Comparison of ENCODE assay signal across 18 cellular contexts in genomic region chr10:132493756-132494290, GRCh38. TPM values are rescaled to one million over a fixed set of nuclear protein-coding genes. Genes with fewer than 3 reads are reported as not detected.
A peak's percentile ranks its signal among the peaks of the same experiment; 100 is the strongest.
DNase-seq lines count a peak whose midpoint lies in the region; ATAC-seq and TF ChIP-seq lines count a peak whose summit lies in the region.
"Had no signal": no experiment of that assay in that cellular context is flagged by ENCODE, and none has a peak within 500 bp of the region (broad histone marks: within the 10 kb centered on the region; RNA-seq: fewer than 3 reads in every experiment).

No MANE protein-coding gene starts in this region.

- no peaks in the 10 kb centered on the region for H3K9me3 Mint-ChIP-seq in activated T-cell treated with anti-CD3 and anti-CD28 coated beads, Interleukin-2, amount 50 U/mL, for 24 hours
- no peaks in the 10 kb centered on the region for H3K9me3 Mint-ChIP-seq in activated T-cell treated with anti-CD3 and anti-CD28 coated beads, Interleukin-2, amount 50 U/mL, for 72 hours
- H3K9me3 Mint-ChIP-seq in glutamatergic neuron (ENCODE audit: unreplicated experiment) (peaks cover 3% of the 10 kb centered on the region), nephron (no peaks in the 10 kb centered on the region)

- TF ChIP-seq POLR2A in upper lobe of left lung (IDR thresholded peaks at IDR 0.05) = no peak

- H3K27ac Mint-ChIP-seq in activated T-cell treated with anti-CD3 and anti-CD28 coated beads, Interleukin-2, amount 50 U/mL, for 24 hours = no peak overlapping the region
- H3K27ac Mint-ChIP-seq in activated T-cell treated with anti-CD3 and anti-CD28 coated beads, Interleukin-2, amount 50 U/mL, for 72 hours = no peak overlapping the region
- H3K27ac Mint-ChIP-seq in glutamatergic neuron (ENCODE audit: unreplicated experiment) (peak overlapping the region; percentile 2), nephron (peak overlapping the region in 2 of 3 experiments; percentile 68 to 93)

- ATAC-seq in activated T-cell treated with anti-CD3 and anti-CD28 coated beads, Interleukin-2, amount 50 U/mL, for 72 hours (replicated peaks in 1 of 2) = no peak
- ATAC-seq in upper lobe of left lung (ENCODE audit: low FRiP score in 2 of 2) = no peak
- ATAC-seq: HepG2 had no signal

- no peaks in the 10 kb centered on the region for H3K27me3 Mint-ChIP-seq in activated T-cell treated with anti-CD3 and anti-CD28 coated beads, Interleukin-2, amount 50 U/mL, for 24 hours
- no peaks in the 10 kb centered on the region for H3K27me3 Mint-ChIP-seq in activated T-cell treated with anti-CD3 and anti-CD28 coated beads, Interleukin-2, amount 50 U/mL, for 72 hours (ENCODE audit: low read depth)
- H3K27me3 Mint-ChIP-seq in glutamatergic neuron (ENCODE audit: unreplicated experiment) = peaks cover 7% of the 10 kb centered on the region
- H3K27me3 Mint-ChIP-seq in nephron (ENCODE audit: low read depth) = peaks cover 15% of the 10 kb centered on the region

- WGBS in upper lobe of left lung, 2 donors = 82 to 91% methylated on average over 16 of the region's 16 CpGs

- no peaks in the 10 kb centered on the region for H3K36me3 Mint-ChIP-seq in activated T-cell treated with anti-CD3 and anti-CD28 coated beads, Interleukin-2, amount 50 U/mL, for 24 hours (ENCODE audit: low read depth)
- H3K36me3 Mint-ChIP-seq in activated T-cell treated with anti-CD3 and anti-CD28 coated beads, Interleukin-2, amount 50 U/mL, for 72 hours (ENCODE audit: insufficient read depth in 2 of 2) = no peaks in the 10 kb centered on the region
- no peaks in the 10 kb centered on the region for H3K36me3 Mint-ChIP-seq in glutamatergic neuron (ENCODE audit: unreplicated experiment)
- H3K36me3 Mint-ChIP-seq in nephron (ENCODE audit: low read depth) = no peaks in the 10 kb centered on the region

- no peak overlapping the region for H3K4me3 ChIP-seq in upper lobe of left lung
- H3K4me3 ChIP-seq: BLaER1 treated with 17β-estradiol and CSF1 and Interleukin-3, amounts not matched to agents 10 nM and 100 nM; HAP-1; MG63; Peyer's patch had no signal

- H3K4me1 ChIP-seq in upper lobe of left lung = peaks cover 9 to 25% (median 12%) of the 10 kb centered on the region in 4 donors
- H3K4me1 ChIP-seq: HAP-1, Peyer's patch had no signal

- no peaks in the 10 kb centered on the region for H3K4me1 Mint-ChIP-seq in activated T-cell treated with anti-CD3 and anti-CD28 coated beads, Interleukin-2, amount 50 U/mL, for 24 hours (ENCODE audit: low read depth)
- H3K4me1 Mint-ChIP-seq in activated T-cell treated with anti-CD3 and anti-CD28 coated beads, Interleukin-2, amount 50 U/mL, for 72 hours (ENCODE audit: low read depth) = no peaks in the 10 kb centered on the region
- H3K4me1 Mint-ChIP-seq in glutamatergic neuron (ENCODE audit: low read depth, unreplicated experiment) (peaks cover 9% of the 10 kb centered on the region), nephron (peaks cover 56% of the 10 kb centered on the region)

- peak; percentile 12 for DNase-seq in activated T-cell treated with anti-CD3 and anti-CD28 coated beads, Interleukin-2, amount 50 U/mL, for 24 hours
- DNase-seq in activated T-cell treated with anti-CD3 and anti-CD28 coated beads, Interleukin-2, amount 50 U/mL, for 72 hours = no peak
- DNase-seq in glutamatergic neuron (no peak), upper lobe of left lung (peak; percentile 20 to 59), 8988T (no peak), NCI-H1436 treated with DMSO at 0.1 percent for 48 hours (lab: John Stamatoyannopoulos, UW) (no peak), GM20000 (ENCODE audit: low spot score) (no peak)
- DNase-seq: DMS153, EL, MG63, NCI-H1105, NCI-H187, NCI-H510A had no signal

- TF ChIP-seq CTCF in glutamatergic neuron (IDR thresholded peaks at IDR 0.05; ENCODE audit: partially characterized antibody, unreplicated experiment) (no peak), nephron (IDR thresholded peaks at IDR 0.05; ENCODE audit: unreplicated experiment in 3 of 3) (no peak), upper lobe of left lung (IDR thresholded peaks at IDR 0.05) (no peak), GM20000 (IDR thresholded peaks at IDR 0.05; ENCODE audit: extremely low read depth, missing control alignments) (no peak)

- no peak for TF ChIP-seq EP300 in upper lobe of left lung (IDR thresholded peaks at IDR 0.05)

- no peak overlapping the region for H3K4me3 Mint-ChIP-seq in activated T-cell treated with anti-CD3 and anti-CD28 coated beads, Interleukin-2, amount 50 U/mL, for 24 hours
- no peak overlapping the region for H3K4me3 Mint-ChIP-seq in activated T-cell treated with anti-CD3 and anti-CD28 coated beads, Interleukin-2, amount 50 U/mL, for 72 hours
- H3K4me3 Mint-ChIP-seq in glutamatergic neuron (ENCODE audit: unreplicated experiment) (no peak overlapping the region), nephron (no peak overlapping the region)

- no peaks in the 10 kb centered on the region for H3K9me3 ChIP-seq in upper lobe of left lung
- H3K9me3 ChIP-seq: HAP-1, MG63, Peyer's patch had no signal

- H3K27ac ChIP-seq in upper lobe of left lung = no peak overlapping the region
- H3K27ac ChIP-seq: BLaER1 treated with 17β-estradiol and CSF1 and Interleukin-3, amounts not matched to agents 10 nM and 100 nM had no signal

- H3K27me3 ChIP-seq in upper lobe of left lung = no peaks in the 10 kb centered on the region
- H3K27me3 ChIP-seq: MG63, Peyer's patch had no signal

- H3K36me3 ChIP-seq in upper lobe of left lung = no peaks in the 10 kb centered on the region
- H3K36me3 ChIP-seq: BLaER1 treated with 17β-estradiol and CSF1 and Interleukin-3, amounts not matched to agents 10 nM and 100 nM; HAP-1; MG63; Peyer's patch had no signal

RNA-seq across cellular contexts. Expression of gene INPP5A, which starts 43.8 kb away (rescaled TPM):
- 10 to 100 TPM; 11.0 to 14.9 TPM for total RNA-seq in activated T-cell treated with anti-CD3 and anti-CD28 coated beads, Interleukin-2, amount 50 U/mL, for 72 hours
- total RNA-seq in glutamatergic neuron (ENCODE audit: unreplicated experiment) = 36.3 TPM
- 10 to 100 TPM; 28.6 to 81.7 (median 44.8) TPM for total RNA-seq in upper lobe of left lung

Comparison
In these comparisons a context has a peak if more than half of its experiments do, and no peak if none do; other contexts are left out.
1. DNase-seq: peak in activated T-cell treated with anti-CD3 and anti-CD28 coated beads, Interleukin-2, amount 50 U/mL, for 24 hours (single experiment) and upper lobe of left lung (2 of 2); none in activated T-cell treated with anti-CD3 and anti-CD28 coated beads, Interleukin-2, amount 50 U/mL, for 72 hours (0 of 2), glutamatergic neuron (single experiment), 8988T (single experiment), NCI-H1436 treated with DMSO at 0.1 percent for 48 hours (single experiment) and GM20000 (single experiment).
2. H3K27ac Mint-ChIP-seq: peak in glutamatergic neuron (single experiment) and nephron (2 of 3); none in activated T-cell treated with anti-CD3 and anti-CD28 coated beads, Interleukin-2, amount 50 U/mL, for 24 hours (single experiment) and activated T-cell treated with anti-CD3 and anti-CD28 coated beads, Interleukin-2, amount 50 U/mL, for 72 hours (single experiment).